ENCODE assay signal across 12 cellular contexts in the genomic region with DNA sequence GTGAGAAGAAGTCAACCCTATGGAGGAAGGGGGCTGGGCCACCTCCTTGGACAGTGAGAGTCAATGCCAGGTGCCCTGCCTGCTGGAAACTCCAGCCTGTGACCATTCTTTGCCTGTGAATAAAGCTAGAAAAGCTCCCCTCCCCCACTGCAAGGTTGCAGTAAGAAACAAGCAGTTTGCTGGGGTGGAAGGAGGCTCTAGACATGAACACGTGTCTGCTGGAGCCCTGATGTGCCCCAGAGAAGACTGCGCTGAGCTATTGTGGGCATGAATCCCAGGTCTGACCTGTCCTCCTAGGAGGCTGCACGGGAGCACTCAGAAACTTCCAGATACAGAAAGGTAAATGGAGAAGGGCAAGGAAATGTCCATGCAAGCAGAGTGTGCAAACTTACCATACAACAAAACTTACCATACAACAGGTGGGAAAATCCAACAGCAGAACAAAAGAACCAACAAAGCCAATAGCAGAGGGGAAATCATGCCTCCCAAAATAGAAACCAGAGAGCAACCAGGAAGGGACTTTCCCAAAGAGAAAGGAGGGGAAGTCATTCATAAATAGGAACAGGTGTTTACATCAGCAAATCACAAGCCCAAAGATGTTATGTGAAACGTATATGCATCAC.
A peak's percentile ranks its signal among the peaks of the same experiment; 100 is the strongest.
DNase-seq lines count a peak whose midpoint lies in the region; ATAC-seq and TF ChIP-seq lines count a peak whose summit lies in the region.
"Had no signal": no experiment of that assay in that cellular context is flagged by ENCODE, and none has a peak within 500 bp of the region (broad histone marks: within the 10 kb centered on the region; RNA-seq: fewer than 3 reads in every experiment).

No MANE protein-coding gene starts in this region.

- H3K79me2 ChIP-seq in PC-9 (ENCODE audit: low read depth) = no peaks in the 10 kb centered on the region

- CTCF ChIA-PET in PC-9 (lab: Charles Lee) = no interaction called here

- H2AFZ ChIP-seq in PC-9 = 0 out of 2 replicates have a peak overlapping the region, but pooled peaks have one; percentile 43

- H3K9me2 ChIP-seq in PC-9 (ENCODE audit: insufficient read depth) = no peaks in the 10 kb centered on the region

- no peak overlapping the region for H3K4me3 ChIP-seq in PC-9
- H3K4me3 ChIP-seq: cardiac muscle cell had no signal

- BruUV-seq in PC-9 (replicated peaks; lab: Mats Ljungman, UMichigan) = no TSS peak

- H3K4me1 ChIP-seq in PC-9 (replicated peaks; ENCODE audit: insufficient read depth) = no peaks in the 10 kb centered on the region

- H3K4me2 ChIP-seq in PC-9 = no peak overlapping the region

- no peaks in the 10 kb centered on the region for H4K20me1 ChIP-seq in PC-9 (ENCODE audit: insufficient read depth)

- H3K36me3 ChIP-seq in PC-9 (ENCODE audit: low read depth) = no peaks in the 10 kb centered on the region
- H3K36me3 ChIP-seq: cardiac muscle cell had no signal

- DNase-seq in DMS53 (lab: John Stamatoyannopoulos, UW) (peak; percentile 80), PC-9 (no peak), activated gamma-delta T cell treated with Interleukin-2 at 50 U/mL for 16 hours (no peak), GDM1 (lab: John Stamatoyannopoulos, UW) (no peak), islet precursor cell (no peak)
- DNase-seq in NK-92 treated with Interleukin-12 subunit alpha and Interleukin-12 subunit beta, amount 100 ng/mL, for 24 hours (lab: John Stamatoyannopoulos, UW) = no peak
- DNase-seq: activated CD4-positive, CD25-positive, alpha-beta regulatory T cell treated with anti-CD3 and anti-CD28 coated beads, Interleukin-2, amount 50 U/mL, for 72 hours; head of caudate nucleus; NCI-H526 treated with DMSO at 0.1 percent for 48 hours had no signal

- intact Hi-C loops in PC-9 (cut with micrococcal nuclease; ENCODE audit: unreplicated experiment) = no loop called here

- H3K9me3 ChIP-seq in PC-9 (ENCODE audit: insufficient read depth, low read depth) = no peaks in the 10 kb centered on the region

- H3K27ac ChIP-seq in PC-9 = no peak overlapping the region
- H3K27ac ChIP-seq: cardiac muscle cell had no signal

- no peaks in the 10 kb centered on the region for H3F3A ChIP-seq in PC-9 (ENCODE audit: insufficient read depth, low read depth)

- H3K27me3 ChIP-seq in PC-9 (ENCODE audit: insufficient read depth, low read depth) = no peaks in the 10 kb centered on the region
- H3K27me3 ChIP-seq: cardiac muscle cell had no signal

- ATAC-seq in GM18907 (IDR thresholded peaks at IDR 0.05; ENCODE audit: unreplicated experiment) (peak; percentile 82), HG02852 (IDR thresholded peaks at IDR 0.05; ENCODE audit: unreplicated experiment) (peak; percentile 75)

- POLR2A ChIA-PET in PC-9 (lab: Charles Lee; ENCODE audit: unreplicated experiment) = interaction anchor here (0.6 kb wide), 1 partner anchor 782 kb away, joined by 5 read pairs; no protein-coding TSS in a partner anchor

- TF ChIP-seq CTCF in PC-9 (conservative IDR thresholded peaks at IDR 0.05) = no peak
